In the genomic region with DNA sequence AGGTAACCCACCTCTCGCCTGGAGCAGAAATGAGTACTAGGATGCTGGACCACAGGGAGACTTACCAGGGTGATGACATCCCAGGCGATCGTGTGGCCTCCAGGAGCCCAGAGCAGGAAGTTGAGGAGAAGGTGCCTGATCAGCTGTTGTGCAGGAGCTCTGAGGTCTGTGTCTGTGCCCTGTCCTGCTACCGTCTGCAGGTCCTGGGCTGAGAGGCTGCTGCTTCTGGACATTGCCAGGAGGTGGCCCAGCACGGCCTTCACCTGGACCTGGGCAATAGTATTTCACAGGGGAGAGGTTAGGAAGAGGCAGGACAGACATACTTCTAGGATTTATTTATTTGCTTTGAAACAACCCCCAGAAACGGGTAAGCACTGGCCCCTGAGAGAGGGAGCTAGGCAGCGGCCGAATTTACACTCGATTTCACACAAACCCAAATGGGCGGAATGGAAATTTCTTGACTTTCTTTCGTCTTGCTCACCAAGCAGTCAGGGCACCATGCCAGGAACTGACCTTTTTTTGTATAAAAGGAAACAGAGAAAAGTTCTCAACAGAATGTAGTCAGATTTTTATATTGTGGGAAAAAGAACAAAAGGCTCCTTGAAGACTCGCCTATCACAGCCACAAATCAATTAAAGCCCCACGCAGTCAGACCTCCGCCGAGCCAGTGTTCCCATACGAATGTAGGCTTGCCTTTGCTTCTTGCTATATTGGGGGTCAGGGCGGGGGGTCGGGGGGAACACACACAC, we compare ENCODE assay signal across 15 cellular contexts.
A peak's percentile ranks its signal among the peaks of the same experiment; 100 is the strongest.
DNase-seq lines count a peak whose midpoint lies in the region; ATAC-seq and TF ChIP-seq lines count a peak whose summit lies in the region.
"Had no signal": no experiment of that assay in that cellular context is flagged by ENCODE, and none has a peak within 500 bp of the region (broad histone marks: within the 10 kb centered on the region; RNA-seq: fewer than 3 reads in every experiment).

No MANE protein-coding gene starts in this region.

- H3K36me3 ChIP-seq in A673 (ENCODE audit: insufficient read depth, low read length, poor library complexity, severe bottlenecking) (peaks cover 10% of the 10 kb centered on the region), OCI-LY7 (ENCODE audit: insufficient read depth, low read length) (peaks cover 5% of the 10 kb centered on the region)

- H3K9me2 ChIP-seq in OCI-LY7 (ENCODE audit: insufficient read depth, low read length): no peaks in the 10 kb centered on the region

- no peak overlapping the region for H2AFZ ChIP-seq in OCI-LY7 (ENCODE audit: low read length)

- DNase-seq in AG09309 (ENCODE audit: low read depth) (peak; percentile 68), astrocyte of the hippocampus (ENCODE audit: low read depth, low spot score) (peak; percentile 97), glomerular endothelial cell (ENCODE audit: extremely low read depth, low read depth, low spot score) (peak; percentile 52), renal cortical epithelial cell (ENCODE audit: low read depth) (peak; percentile 57), A673 (ENCODE audit: low spot score) (no peak), OCI-LY7 (ENCODE audit: low spot score) (no peak)
- no peak for DNase-seq in stimulated activated CD4-positive, alpha-beta T cell treated with anti-CD3 and anti-CD28 coated beads, Interleukin-12 subunit alpha, Interleukin-12 subunit beta, amount 100 ng/mL, for 4 hours
- DNase-seq: activated CD4-positive, alpha-beta T cell treated with anti-CD3 and anti-CD28 coated beads for 4 hours; glutamatergic neuron; midbrain; NCI-H2227 treated with DMSO at 0.1 percent for 48 hours; SHP77; stimulated activated naive CD8-positive, alpha-beta T cell treated with anti-CD3 and anti-CD28 coated beads, Interleukin-15, Interleukin-2, amounts not matched to agents 100 U/mL and 50 U/mL, for 24 hours had no signal

- CTCF ChIA-PET in A673 (lab: Charles Lee) (no interaction called here), OCI-LY7 (lab: Charles Lee; ENCODE audit: unreplicated experiment) (no interaction called here)

- intact Hi-C loops in A673 (cut with micrococcal nuclease; ENCODE audit: unreplicated experiment) (no loop called here), OCI-LY7 (cut with micrococcal nuclease; ENCODE audit: unreplicated experiment) (no loop called here)

- H4K20me1 ChIP-seq in OCI-LY7 (ENCODE audit: insufficient read depth, low read length): no peaks in the 10 kb centered on the region

- no peaks in the 10 kb centered on the region for H3K27me3 ChIP-seq in A673 (replicated peaks; ENCODE audit: insufficient read depth, low read depth, low read length, poor library complexity)

- H3K9me3 ChIP-seq in A673 (ENCODE audit: low read depth, low read length, poor library complexity, severe bottlenecking) (no peaks in the 10 kb centered on the region), OCI-LY7 (ENCODE audit: low read length) (no peaks in the 10 kb centered on the region)

- no peak for ATAC-seq in HG02981 (IDR thresholded peaks at IDR 0.05; ENCODE audit: unreplicated experiment)
- ATAC-seq: K562; stimulated activated naive CD8-positive, alpha-beta T cell treated with anti-CD3 and anti-CD28 coated beads, Interleukin-15, Interleukin-2, amounts not matched to agents 100 U/mL and 50 U/mL, for 24 hours had no signal

- H3K79me2 ChIP-seq in OCI-LY7 (ENCODE audit: insufficient read depth, low read depth, low read length): no peaks in the 10 kb centered on the region

- BruUV-seq in A673 (replicated peaks; lab: Mats Ljungman, UMichigan) (no TSS peak), OCI-LY7 (replicated peaks; lab: Mats Ljungman, UMichigan) (no TSS peak)

- H3K4me3 ChIP-seq in AG09309 (ENCODE audit: control insufficient read depth, low read depth, low read length): no peak overlapping the region
- H3K4me3 ChIP-seq in A673 (ENCODE audit: low read depth, low read length, poor library complexity, severe bottlenecking): no peak overlapping the region
- no peak overlapping the region for H3K4me3 ChIP-seq in OCI-LY7 (ENCODE audit: low read depth, low read length, poor library complexity, severe bottlenecking)
- H3K4me3 ChIP-seq: K562 had no signal

- TF ChIP-seq CTCF in AG09309 (IDR thresholded peaks at IDR 0.05; ENCODE audit: control insufficient read depth, insufficient read depth, low read depth, low read length, missing control alignments) (no peak), A673 (conservative IDR thresholded peaks at IDR 0.05; ENCODE audit: low read depth, low read length) (no peak), OCI-LY7 (conservative IDR thresholded peaks at IDR 0.05; ENCODE audit: low read length) (no peak)

- H3K4me1 ChIP-seq in A673 (ENCODE audit: insufficient read depth, low read length, poor library complexity, severe bottlenecking) (no peaks in the 10 kb centered on the region), OCI-LY7 (ENCODE audit: insufficient read depth, low read length, poor library complexity, severe bottlenecking) (no peaks in the 10 kb centered on the region)

- no peak overlapping the region for H3K4me2 ChIP-seq in OCI-LY7 (ENCODE audit: low read length)

- POLR2A ChIA-PET in A673 (lab: Charles Lee; ENCODE audit: low non-redundant PET): no interaction called here
- POLR2A ChIA-PET in OCI-LY7 (lab: Charles Lee): no interaction called here

- no peak overlapping the region for H3K27ac ChIP-seq in A673 (ENCODE audit: low read depth, low read length, poor library complexity, severe bottlenecking)
- H3K27ac ChIP-seq in OCI-LY7 (ENCODE audit: low read depth, low read length, poor library complexity, severe bottlenecking): no peak overlapping the region

Comparison
In these comparisons a context has a peak if more than half of its experiments do, and no peak if none do; other contexts are left out.
1. DNase-seq: peak in AG09309 (single experiment), astrocyte of the hippocampus (single experiment), glomerular endothelial cell (single experiment) and renal cortical epithelial cell (single experiment); none in A673 (single experiment), stimulated activated CD4-positive, alpha-beta T cell treated with anti-CD3 and anti-CD28 coated beads, Interleukin-12 subunit alpha, Interleukin-12 subunit beta, amount 100 ng/mL, for 4 hours (single experiment) and OCI-LY7 (single experiment).